Comparison of ENCODE assay signal across 16 cellular contexts in the genomic region with DNA sequence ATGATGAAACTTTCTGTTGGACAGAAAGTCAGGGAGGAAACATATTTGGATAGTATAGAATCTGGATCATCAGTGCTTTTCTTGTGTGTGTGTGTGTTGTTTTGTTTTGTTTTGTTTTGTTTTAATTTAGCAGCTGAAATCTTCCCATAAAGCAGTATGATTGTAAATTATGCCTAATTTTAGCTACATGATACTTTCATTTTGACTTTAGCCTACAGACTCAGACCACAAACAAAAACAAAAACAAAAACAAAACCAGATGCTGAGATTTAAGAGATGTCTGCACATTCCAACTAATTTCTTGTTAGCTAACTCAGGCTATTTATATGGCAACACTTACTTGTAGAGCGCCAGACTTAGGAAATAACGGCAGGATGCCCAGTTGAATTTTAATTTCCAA.
"Had no signal": no experiment of that assay in that cellular context is flagged by ENCODE, and none has a peak within 500 bp of the region (broad histone marks: within the 10 kb centered on the region; RNA-seq: fewer than 3 reads in every experiment).

No MANE protein-coding gene starts in this region.

- DNase-seq: activated CD4-positive, alpha-beta T cell treated with anti-CD3 and anti-CD28 coated beads for 1 hour; activated T-cell treated with anti-CD3 and anti-CD28 coated beads, Interleukin-2, amount 50 U/mL, for 1 hour; central memory CD4-positive, alpha-beta T cell; dermis blood vessel endothelial cell; effector CD8-positive, alpha-beta T cell; heart left ventricle; left ventricle myocardium superior; mammary epithelial cell; midbrain; natural killer cell; sigmoid colon; stimulated activated CD4-positive, alpha-beta T cell treated with anti-CD3 and anti-CD28 coated beads, Interleukin-15, amount 100 ng/mL, for 24 hours; stimulated activated CD8-positive, alpha-beta memory T cell treated with anti-CD3 and anti-CD28 coated beads, Interleukin-4, amount 100 ng/mL, for 48 hours; stimulated activated naive B cell treated with anti-CD40 and anti-IgM and Interleukin-4, amounts not matched to agents 10 μg/mL and 1 μg/mL and 100 μg/mL, for 72 hours; trophoblast cell; uterus had no signal

- ATAC-seq: heart left ventricle; left ventricle myocardium superior; natural killer cell; stimulated activated naive B cell treated with anti-CD40 and anti-IgM and Interleukin-4, amounts not matched to agents 10 μg/mL and 1 μg/mL and 100 μg/mL, for 72 hours had no signal
